In the genomic region with DNA sequence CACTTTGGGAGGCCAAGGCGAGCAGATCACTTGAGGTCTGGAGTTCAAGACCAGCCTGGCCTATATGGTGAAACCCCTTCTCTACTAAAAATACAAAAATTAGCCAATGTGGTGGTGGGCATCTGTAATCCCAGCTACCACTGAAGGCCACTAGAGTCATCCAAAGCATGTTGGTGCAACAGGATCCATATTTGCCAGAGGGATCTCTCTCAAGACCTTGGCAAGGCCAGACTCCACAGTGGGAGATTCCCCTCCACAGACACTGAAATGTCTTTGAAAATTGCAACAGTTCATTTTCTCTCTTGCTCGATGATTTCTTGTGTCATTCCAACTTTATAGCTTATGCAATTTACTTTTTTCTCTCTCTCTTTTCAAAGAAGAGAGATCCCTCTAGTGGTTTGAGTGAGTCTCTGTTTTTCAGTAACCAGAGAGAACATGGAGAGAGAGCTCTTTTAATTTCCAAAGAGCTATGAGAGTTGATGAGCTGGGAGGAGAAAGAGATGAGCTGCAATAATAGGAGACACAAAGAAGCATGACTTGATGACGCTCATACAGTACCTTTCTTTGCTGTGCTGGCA, we compare ENCODE assay signal across 10 cellular contexts.
DNase-seq lines count a peak whose midpoint lies in the region; ATAC-seq and TF ChIP-seq lines count a peak whose summit lies in the region.
"Had no signal": no experiment of that assay in that cellular context is flagged by ENCODE, and none has a peak within 500 bp of the region (broad histone marks: within the 10 kb centered on the region; RNA-seq: fewer than 3 reads in every experiment).

No MANE protein-coding gene starts in this region.

- H3K36me3 Mint-ChIP-seq in naive thymus-derived CD8-positive, alpha-beta T cell = peaks cover 0 to 2% (median 0%) of the 10 kb centered on the region in 3 donors

- peaks cover 0 to 14% (median 13%) of the 10 kb centered on the region in 4 donors for H3K4me1 Mint-ChIP-seq in naive thymus-derived CD8-positive, alpha-beta T cell

- DNase-seq in central memory CD4-positive, alpha-beta T cell = peak; percentile 20
- DNase-seq in naive thymus-derived CD8-positive, alpha-beta T cell = peak in 3 of 10 donors; percentile 23 to 54 (median 51)
- DNase-seq in SHP77 (lab: John Stamatoyannopoulos, UW) = no peak
- DNase-seq in hepatic stellate cell (ENCODE audit: low spot score) = no peak
- DNase-seq: stimulated activated CD4-positive, alpha-beta T cell treated with anti-CD3 and anti-CD28 coated beads, Interleukin-2, amount 100 ng/mL, for 24 hours had no signal

- H3F3A ChIP-seq in DOHH2 (ENCODE audit: control insufficient read depth, insufficient read depth) (no peaks in the 10 kb centered on the region), Loucy (ENCODE audit: low read depth) (0 out of 2 replicates have a peak, but pooled peaks cover 4% of the 10 kb centered on the region)

- no peak overlapping the region for H3K4me2 ChIP-seq in DOHH2 (ENCODE audit: low read length)
- H3K4me2 ChIP-seq in Loucy (ENCODE audit: low read depth, low read length, poor library complexity, severe bottlenecking) = peak overlapping the region; percentile 25

- H3K4me1 ChIP-seq in DOHH2 (ENCODE audit: control insufficient read depth, low read length) (no peaks in the 10 kb centered on the region), Loucy (ENCODE audit: insufficient read depth, low read length, poor library complexity, severe bottlenecking) (peaks cover 12% of the 10 kb centered on the region)

- H3K4me3 ChIP-seq in DOHH2 (ENCODE audit: low read length) = no peak overlapping the region
- no peak overlapping the region for H3K4me3 ChIP-seq in Loucy (ENCODE audit: low read length, poor library complexity, severe bottlenecking)
- H3K4me3 ChIP-seq: SK-N-MC had no signal

- no peak overlapping the region for H3K27ac ChIP-seq in DOHH2 (ENCODE audit: low read depth, low read length)
- H3K27ac ChIP-seq: SK-N-MC had no signal

- H3K4me3 Mint-ChIP-seq in naive thymus-derived CD8-positive, alpha-beta T cell = peak overlapping the region in 1 of 10 donors; percentile 8

- POLR2A ChIA-PET in naive thymus-derived CD8-positive, alpha-beta T cell (lab: Charles Lee) = interaction anchor here (1.7 kb wide), 1 partner anchor 488 kb away, joined by 14 read pairs; a partner anchor contains a TSS

- H3K9me3 ChIP-seq in DOHH2 (ENCODE audit: control insufficient read depth, insufficient read depth, low read length) (no peaks in the 10 kb centered on the region), Loucy (ENCODE audit: insufficient read depth, low read depth, low read length) (no peaks in the 10 kb centered on the region)

- no peaks in the 10 kb centered on the region for H3K36me3 ChIP-seq in DOHH2 (ENCODE audit: control insufficient read depth, low read length)
- no peaks in the 10 kb centered on the region for H3K36me3 ChIP-seq in Loucy (ENCODE audit: insufficient read depth, low read length)

- H3K9me2 ChIP-seq in DOHH2 (replicated peaks; ENCODE audit: control insufficient read depth, low read length) (no peaks in the 10 kb centered on the region), Loucy (replicated peaks; ENCODE audit: low read depth, low read length) (no peaks in the 10 kb centered on the region)

- H3K27me3 ChIP-seq in DOHH2 (ENCODE audit: control insufficient read depth, low read length) (no peaks in the 10 kb centered on the region), Loucy (ENCODE audit: insufficient read depth, low read length, poor library complexity, severe bottlenecking) (no peaks in the 10 kb centered on the region)

- H3K79me2 ChIP-seq in DOHH2 (ENCODE audit: control insufficient read depth, low read length) (no peaks in the 10 kb centered on the region), Loucy (ENCODE audit: insufficient read depth, low read length) (no peaks in the 10 kb centered on the region)

- no peaks in the 10 kb centered on the region for H4K20me1 ChIP-seq in DOHH2 (ENCODE audit: control insufficient read depth, insufficient read depth, low read depth, low read length)
- no peaks in the 10 kb centered on the region for H4K20me1 ChIP-seq in Loucy (ENCODE audit: insufficient read depth, low read length, poor library complexity, severe bottlenecking)

- H3K9me3 Mint-ChIP-seq in naive thymus-derived CD8-positive, alpha-beta T cell = peaks cover 0 to 2% (median 0%) of the 10 kb centered on the region in 9 donors

- peak overlapping the region in 2 of 10 donors; percentile 1 to 5 for H3K27ac Mint-ChIP-seq in naive thymus-derived CD8-positive, alpha-beta T cell

- TF ChIP-seq CTCF in DOHH2 (IDR thresholded peaks at IDR 0.05; ENCODE audit: low read depth, low read length, poor library complexity, severe bottlenecking) (peak; percentile 15), Loucy (conservative IDR thresholded peaks at IDR 0.05; ENCODE audit: low read length) (peak; percentile 91)

- H3K27me3 Mint-ChIP-seq in naive thymus-derived CD8-positive, alpha-beta T cell = peaks cover 0 to 2% (median 0%) of the 10 kb centered on the region in 5 donors

- peak overlapping the region; percentile 21; the same call in 1 of the 2 replicates for H2AFZ ChIP-seq in Loucy (ENCODE audit: low read length)

- ATAC-seq in naive thymus-derived CD8-positive, alpha-beta T cell = peak; percentile 52 to 61
- ATAC-seq in GM21576 (IDR thresholded peaks at IDR 0.05; ENCODE audit: unreplicated experiment) (no peak), GM21381 (IDR thresholded peaks at IDR 0.05; ENCODE audit: unreplicated experiment) (no peak)

- H3K9ac ChIP-seq in Loucy (ENCODE audit: low read depth, low read length, poor library complexity, severe bottlenecking) = no peak overlapping the region

Comparison
In these comparisons a context has a peak if more than half of its experiments do, and no peak if none do; other contexts are left out.
1. ATAC-seq: peak in naive thymus-derived CD8-positive, alpha-beta T cell (2 of 2); none in GM21576 (single experiment) and GM21381 (single experiment).